ENCODE assay signal across 19 cellular contexts in the genomic region with DNA sequence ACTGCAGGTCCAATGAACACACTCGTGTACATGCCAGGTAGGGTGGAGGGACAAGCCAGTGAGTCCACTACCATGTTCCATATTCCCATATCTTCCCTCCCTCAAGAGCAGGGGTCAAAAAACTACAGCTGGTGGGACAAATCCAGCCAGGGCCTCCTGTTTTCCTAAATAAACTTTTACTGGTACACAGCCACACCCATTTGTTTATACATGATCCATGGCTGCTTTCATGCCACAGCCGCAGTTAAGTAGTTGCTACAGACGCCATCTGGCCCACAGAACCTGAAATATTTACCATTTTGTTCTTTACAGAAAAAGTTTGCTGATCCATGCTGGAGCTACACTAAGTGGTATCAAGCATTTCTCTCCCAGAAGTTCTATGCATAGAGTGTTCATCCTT. TPM values are rescaled to one million over a fixed set of nuclear protein-coding genes. Genes with fewer than 3 reads are reported as not detected.
DNase-seq lines count a peak whose midpoint lies in the region; ATAC-seq and TF ChIP-seq lines count a peak whose summit lies in the region.
"Had no signal": no experiment of that assay in that cellular context is flagged by ENCODE, and none has a peak within 500 bp of the region (broad histone marks: within the 10 kb centered on the region; RNA-seq: fewer than 3 reads in every experiment).

No MANE protein-coding gene starts in this region.

- H3K79me1 ChIP-seq in mesenchymal stem cell (replicated peaks; ENCODE audit: low read length, poor library complexity, severe bottlenecking), result no peaks in the 10 kb centered on the region

- WGBS in heart right ventricle, 2 donors, result 73 to 78% methylated on average over 3 of the region's 3 CpGs
- WGBS in right cardiac atrium, result 71% methylated on average over 3 of the region's 3 CpGs
- WGBS in mesenchymal stem cell, result 29% methylated on average over 3 of the region's 3 CpGs

- H3K4ac ChIP-seq in mesenchymal stem cell (ENCODE audit: low read depth in 1 of 2, low read length in 2 of 2), result no peak overlapping the region

- H2AK5ac ChIP-seq in mesenchymal stem cell (ENCODE audit: low read length, severe bottlenecking), result no peak overlapping the region

- H2BK120ac ChIP-seq in mesenchymal stem cell (ENCODE audit: low read depth, low read length), result no peak overlapping the region

- H3K4me2 ChIP-seq in mesenchymal stem cell (ENCODE audit: low read length, poor library complexity, severe bottlenecking), result no peak overlapping the region

- H3K27me3 ChIP-seq in heart right ventricle (no peaks in the 10 kb centered on the region), right cardiac atrium (ENCODE audit: control insufficient read depth, insufficient read depth) (no peaks in the 10 kb centered on the region), mesenchymal stem cell (ENCODE audit: control insufficient read depth in 1 of 2, insufficient read depth in 1 of 2, low read length in 2 of 2) (no peaks in the 10 kb centered on the region), uterus (no peaks in the 10 kb centered on the region)
- H3K27me3 ChIP-seq: BLaER1 treated with 17β-estradiol and CSF1 and Interleukin-3, amounts not matched to agents 10 nM and 100 nM had no signal

- H2BK12ac ChIP-seq in mesenchymal stem cell (ENCODE audit: low read length in 2 of 2), result peak overlapping the region in 1 of 2 experiments; percentile 23

- H3K27me3 Mint-ChIP-seq in progenitor cell of endocrine pancreas, result no peaks in the 10 kb centered on the region

- H3K27ac Mint-ChIP-seq in progenitor cell of endocrine pancreas, result peak overlapping the region; percentile 7

- H2BK15ac ChIP-seq in mesenchymal stem cell (ENCODE audit: low read depth, poor library complexity, severe bottlenecking), result no peak overlapping the region

- H4K8ac ChIP-seq in mesenchymal stem cell (ENCODE audit: low read length), result no peak overlapping the region

- no peak overlapping the region for H4K91ac ChIP-seq in mesenchymal stem cell (ENCODE audit: low read length)

- intact Hi-C loops in heart right ventricle (cut with DNase I), result loop anchor here in 1 of 10 donors (5.0 kb wide), 1 partner anchor 36 kb away; no protein-coding TSS in a partner anchor
- intact Hi-C loops in right cardiac atrium (cut with DNase I), result loop anchor here in 1 of 4 donors (5.0 kb wide), 1 partner anchor 41 kb away; a partner anchor contains a TSS
- intact Hi-C loops in uterus (cut with DNase I; ENCODE audit: low total_unique reads), result no loop called here

- no peak overlapping the region for H3K9ac ChIP-seq in mesenchymal stem cell (ENCODE audit: low read length)
- H3K9ac ChIP-seq: BLaER1 treated with 17β-estradiol and CSF1 and Interleukin-3, amounts not matched to agents 10 nM and 100 nM had no signal

- no peak for TF ChIP-seq POLR2A in uterus (IDR thresholded peaks at IDR 0.05)

- no peak overlapping the region for H3K4me3 ChIP-seq in heart right ventricle
- H3K4me3 ChIP-seq in right cardiac atrium (ENCODE audit: low read length), result no peak overlapping the region
- H3K4me3 ChIP-seq in mesenchymal stem cell (ENCODE audit: insufficient read depth in 1 of 2, low read depth in 1 of 2, low read length in 2 of 2), result no peak overlapping the region
- no peak overlapping the region for H3K4me3 ChIP-seq in uterus
- H3K4me3 ChIP-seq: BLaER1 treated with 17β-estradiol and CSF1 and Interleukin-3, amounts not matched to agents 10 nM and 100 nM had no signal

- TF ChIP-seq CTCF in heart right ventricle (IDR thresholded peaks at IDR 0.05), result no peak
- TF ChIP-seq CTCF in progenitor cell of endocrine pancreas (IDR thresholded peaks at IDR 0.05; ENCODE audit: unreplicated experiment), result no peak
- no peak for TF ChIP-seq CTCF in uterus (IDR thresholded peaks at IDR 0.05)

- H3K23ac ChIP-seq in mesenchymal stem cell (ENCODE audit: low read length in 2 of 2), result no peak overlapping the region

- no peak for DNase-seq in heart right ventricle
- DNase-seq in right cardiac atrium, result no peak
- DNase-seq in mesenchymal stem cell, result peak; percentile 52
- no peak for DNase-seq in progenitor cell of endocrine pancreas (ENCODE audit: low spot score, unreplicated experiment)
- no peak for DNase-seq in uterus
- DNase-seq in putamen (ENCODE audit: low spot score), result no peak
- DNase-seq in DMS53 treated with DMSO at 0.1 percent for 48 hours (lab: John Stamatoyannopoulos, UW; ENCODE audit: unreplicated experiment), result no peak
- DNase-seq: 8988T, EL, H7, NCI-H1105 treated with DMSO at 0.1 percent for 48 hours, NCI-H187, NCI-H2171, NCI-H446 treated with DMSO at 0.1 percent for 48 hours, NCI-H82 had no signal

- peaks cover 20% of the 10 kb centered on the region for H3K4me1 Mint-ChIP-seq in progenitor cell of endocrine pancreas (ENCODE audit: low read depth)

- ATAC-seq in heart right ventricle (no peak), right cardiac atrium (no peak), GM21723 (IDR thresholded peaks at IDR 0.05; ENCODE audit: unreplicated experiment) (no peak)
- ATAC-seq: HepG2, Panc1 had no signal

- H3K27ac ChIP-seq in heart right ventricle, result peak overlapping the region in 7 of 10 donors; percentile 10 to 86 (median 29)
- H3K27ac ChIP-seq in right cardiac atrium (ENCODE audit: low read length), result no peak overlapping the region
- H3K27ac ChIP-seq in mesenchymal stem cell (ENCODE audit: low read length, poor library complexity, severe bottlenecking), result no peak overlapping the region
- peak overlapping the region; percentile 41 to 49 for H3K27ac ChIP-seq in uterus
- H3K27ac ChIP-seq: BLaER1 treated with 17β-estradiol and CSF1 and Interleukin-3, amounts not matched to agents 10 nM and 100 nM had no signal

- H3K9me3 Mint-ChIP-seq in progenitor cell of endocrine pancreas (ENCODE audit: low read depth), result no peaks in the 10 kb centered on the region

- H3K4me1 ChIP-seq in heart right ventricle (peaks cover 5 to 62% (median 35%) of the 10 kb centered on the region in 9 donors), right cardiac atrium (ENCODE audit: control insufficient read depth, insufficient read depth, low read length) (peaks cover 2% of the 10 kb centered on the region), mesenchymal stem cell (ENCODE audit: control insufficient read depth, insufficient read depth, low read depth, low read length) (peaks cover 4% of the 10 kb centered on the region), uterus (no peaks in the 10 kb centered on the region)

- H2BK5ac ChIP-seq in mesenchymal stem cell (ENCODE audit: low read depth, low read length, poor library complexity, severe bottlenecking), result no peak overlapping the region

- no peak overlapping the region for H3K18ac ChIP-seq in mesenchymal stem cell (ENCODE audit: low read depth in 1 of 2, low read length in 2 of 2)

- H3K36me3 Mint-ChIP-seq in progenitor cell of endocrine pancreas (ENCODE audit: insufficient read depth), result no peaks in the 10 kb centered on the region

- H3K4me3 Mint-ChIP-seq in progenitor cell of endocrine pancreas (ENCODE audit: low read depth), result no peak overlapping the region

- no peak overlapping the region for H2AFZ ChIP-seq in mesenchymal stem cell (ENCODE audit: low read depth, low read length)

- no peaks in the 10 kb centered on the region for H3K9me3 ChIP-seq in heart right ventricle
- no peaks in the 10 kb centered on the region for H3K9me3 ChIP-seq in right cardiac atrium (ENCODE audit: control insufficient read depth, low read length)
- H3K9me3 ChIP-seq in mesenchymal stem cell (ENCODE audit: control insufficient read depth, low read length), result no peaks in the 10 kb centered on the region
- H3K9me3 ChIP-seq in uterus, result no peaks in the 10 kb centered on the region
- H3K9me3 ChIP-seq: BLaER1 treated with 17β-estradiol and CSF1 and Interleukin-3, amounts not matched to agents 10 nM and 100 nM had no signal

- H3K14ac ChIP-seq in mesenchymal stem cell (ENCODE audit: low read length in 2 of 2), result no peak overlapping the region

- H3K36me3 ChIP-seq in heart right ventricle (peaks cover 0 to 38% (median 0%) of the 10 kb centered on the region in 9 donors), mesenchymal stem cell (ENCODE audit: control insufficient read depth in 1 of 2, insufficient read depth in 2 of 2, low read depth in 1 of 2, low read length in 2 of 2) (no peaks in the 10 kb centered on the region), uterus (no peaks in the 10 kb centered on the region)
- H3K36me3 ChIP-seq: BLaER1 treated with 17β-estradiol and CSF1 and Interleukin-3, amounts not matched to agents 10 nM and 100 nM had no signal

RNA-seq across cellular contexts. Expression of a gene that starts 42.4 kb away (rescaled TPM):
- total RNA-seq in heart right ventricle (1,000 to 10,000 TPM in 8 of 10 donors, 100 to 1,000 TPM in 2; 863 to 1,698 (median 1,199) TPM), right cardiac atrium (100 to 1,000 TPM; 706 to 865 (median 788) TPM), progenitor cell of endocrine pancreas (not detected in 2 replicates), uterus (10 to 100 TPM in 2 of 4 donors, 1 to 10 TPM in 2; 1.5 to 30.2 (median 7.8) TPM)
- polyA plus RNA-seq in heart right ventricle (100 to 1,000 TPM; 443 to 484 TPM), right cardiac atrium (702 TPM)
- not detected for polyA plus RNA-seq in mesenchymal stem cell (2013, experiment 1 of 2)
- polyA plus RNA-seq in mesenchymal stem cell (2013, experiment 2 of 2), result not detected
- total RNA-seq: HepG2 had no signal
- polyA plus RNA-seq: HepG2 had no signal

Comparison
In these comparisons a context has a peak if more than half of its experiments do, and no peak if none do; other contexts are left out.
1. H3K27ac ChIP-seq: peak in heart right ventricle (7 of 10) and uterus (2 of 2); none in right cardiac atrium (single experiment) and mesenchymal stem cell (single experiment).
2. RNA of a gene that starts 42.4 kb away (total RNA-seq): 863 to 1,698 TPM in heart right ventricle and 706 to 865 TPM in right cardiac atrium; 1.5 to 30.2 TPM in uterus and not detected in progenitor cell of endocrine pancreas; every median in the first group is over 10 times any median in the second.